9 cellular contexts compared by ENCODE assay signal in the genomic region with DNA sequence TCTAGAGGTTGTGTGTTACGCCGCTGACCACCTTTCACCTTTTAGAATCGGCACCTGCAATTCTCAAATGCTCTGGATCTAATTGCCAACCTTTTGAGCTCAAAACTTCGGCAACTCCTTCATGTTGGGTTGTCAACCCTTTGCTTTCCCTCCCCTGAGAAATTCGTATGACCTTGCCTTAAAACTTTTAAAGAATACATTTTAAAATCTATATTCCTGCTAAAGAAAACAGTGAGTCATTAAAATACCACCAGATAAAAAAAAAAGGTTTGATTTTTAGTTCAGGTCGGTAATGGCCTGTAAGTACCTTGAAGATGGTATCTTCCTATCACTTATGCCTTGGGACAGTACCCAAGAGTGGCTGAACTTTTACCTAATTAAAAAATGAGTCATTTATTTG. TPM values are rescaled to one million over a fixed set of nuclear protein-coding genes. Genes with fewer than 3 reads are reported as not detected.
A peak's percentile ranks its signal among the peaks of the same experiment; 100 is the strongest.
DNase-seq lines count a peak whose midpoint lies in the region; ATAC-seq and TF ChIP-seq lines count a peak whose summit lies in the region.
"Not testable (repeated sequence)": the region's sequence is repeated elsewhere in the genome, so short reads cannot be mapped to it uniquely, and the experiment has no call there.
"Had no signal": no experiment of that assay in that cellular context is flagged by ENCODE, and none has a peak within 500 bp of the region (broad histone marks: within the 10 kb centered on the region; RNA-seq: fewer than 3 reads in every experiment).

No MANE protein-coding gene starts in this region.

- H4K20me1 ChIP-seq in KMS-11 (ENCODE audit: insufficient read depth); osteoblast (ENCODE audit: insufficient read depth, low read length): not testable (repeated sequence)

- peak overlapping the region; percentile 93 for H3K4me3 ChIP-seq in GM06990 (replicated peaks; ENCODE audit: low read depth, low read length)
- H3K4me3 ChIP-seq in KMS-11 (IDR thresholded peaks at IDR 0.05; ENCODE audit: insufficient read depth, low read depth, low read length); osteoblast (ENCODE audit: insufficient read depth, low read length): not testable (repeated sequence)
- peak overlapping the region in 1 of 2 donors; percentile 27 for H3K4me3 ChIP-seq in body of pancreas
- peak overlapping the region; percentile 67 for H3K4me3 ChIP-seq in epithelial cell of proximal tubule (ENCODE audit: low read depth, low read length)
- peak overlapping the region; percentile 43 for H3K4me3 ChIP-seq in kidney epithelial cell (ENCODE audit: low read depth, low read length)
- peak overlapping the region in 3 of 4 donors; percentile 22 to 66 (median 41) for H3K4me3 ChIP-seq in transverse colon

- H3K9me3 Mint-ChIP-seq in activated CD4-positive, alpha-beta T cell treated with anti-CD3 and anti-CD28 coated beads, Interleukin-2, amount 10 ng/mL, durations not matched to agents 24 days and 14 days, result not testable (repeated sequence)

- H3K27ac Mint-ChIP-seq in activated CD4-positive, alpha-beta T cell treated with anti-CD3 and anti-CD28 coated beads, Interleukin-2, amount 10 ng/mL, durations not matched to agents 24 days and 14 days, result peak overlapping the region; percentile 61

- WGBS in body of pancreas, 2 donors, result 13 to 18% methylated on average over 6 of the region's 6 CpGs
- 29 to 50% methylated on average over 6 of the region's 6 CpGs for WGBS in transverse colon (ENCODE audit: low coverage in 1 of 2), 2 donors

- peaks cover 20% of the 10 kb centered on the region for H3K27me3 Mint-ChIP-seq in activated CD4-positive, alpha-beta T cell treated with anti-CD3 and anti-CD28 coated beads, Interleukin-2, amount 10 ng/mL, durations not matched to agents 24 days and 14 days

- TF ChIP-seq EP300 in transverse colon (IDR thresholded peaks at IDR 0.05; ENCODE audit: low read depth), result not testable (repeated sequence)

- H3K4me2 ChIP-seq in KMS-11 (peak overlapping the region; percentile 86), osteoblast (ENCODE audit: insufficient read depth, low read length) (peak overlapping the region; percentile 24)

- in situ Hi-C loops in transverse colon (cut with MboI; ENCODE audit: low pct_ligation_motif_present in 1 of 4, low pct_unique_long_range_greater_than_20kb in 1 of 4, low sequenced_read_pairs in 3 of 4), result not testable (repeated sequence)

- peak overlapping the region; percentile 94 for H3K9ac ChIP-seq in KMS-11

- not testable (repeated sequence) for H3K27me3 ChIP-seq in GM06990 (replicated peaks; ENCODE audit: control insufficient read depth, insufficient read depth, low read length); KMS-11 (ENCODE audit: insufficient read depth, low read depth); body of pancreas; kidney epithelial cell (ENCODE audit: control insufficient read depth, insufficient read depth, low read length); osteoblast (ENCODE audit: insufficient read depth, low read length); transverse colon

- not testable (repeated sequence) for H2AFZ ChIP-seq in KMS-11 (ENCODE audit: low read depth); osteoblast (ENCODE audit: low read length)

- H3K79me2 ChIP-seq in KMS-11 (ENCODE audit: insufficient read depth, low read depth), result peaks cover 69% of the 10 kb centered on the region
- not testable (repeated sequence) for H3K79me2 ChIP-seq in osteoblast (ENCODE audit: insufficient read depth, low read length)

- H3K36me3 Mint-ChIP-seq in activated CD4-positive, alpha-beta T cell treated with anti-CD3 and anti-CD28 coated beads, Interleukin-2, amount 10 ng/mL, durations not matched to agents 24 days and 14 days (ENCODE audit: low read depth), result not testable (repeated sequence)

- not testable (repeated sequence) for H3K9me3 ChIP-seq in body of pancreas; osteoblast (ENCODE audit: low read depth, low read length); transverse colon

- DNase-seq in GM06990 (ENCODE audit: extremely low read depth, insufficient read length); activated CD4-positive, alpha-beta T cell treated with anti-CD3 and anti-CD28 coated beads, Interleukin-2, amount 10 ng/mL, durations not matched to agents 24 days and 14 days; body of pancreas; epithelial cell of proximal tubule (ENCODE audit: low read depth); kidney epithelial cell (ENCODE audit: low read depth); osteoblast (ENCODE audit: insufficient read length, low spot score, missing footprints); transverse colon: not testable (repeated sequence)

- not testable (repeated sequence) for H3K36me3 ChIP-seq in GM06990 (ENCODE audit: control insufficient read depth, insufficient read depth, low read length); KMS-11 (ENCODE audit: insufficient read depth); body of pancreas (replicated peaks in 1 of 2; ENCODE audit: insufficient read depth in 1 of 2, low read depth in 2 of 2); kidney epithelial cell (ENCODE audit: control insufficient read depth, insufficient read depth, low read length); osteoblast (ENCODE audit: insufficient read depth, low read length); transverse colon

- ATAC-seq in body of pancreas, result not testable (repeated sequence)

- not testable (repeated sequence) for TF ChIP-seq POLR2A in body of pancreas (IDR thresholded peaks at IDR 0.05); transverse colon (IDR thresholded peaks at IDR 0.05)

- TF ChIP-seq CTCF in GM06990 (IDR thresholded peaks at IDR 0.05; ENCODE audit: insufficient read depth, low read length, poor library complexity, severe bottlenecking); KMS-11 (conservative IDR thresholded peaks at IDR 0.05; ENCODE audit: low read depth, low read length); body of pancreas (IDR thresholded peaks at IDR 0.05); epithelial cell of proximal tubule (conservative IDR thresholded peaks at IDR 0.05; ENCODE audit: low read depth, low read length); kidney epithelial cell (IDR thresholded peaks at IDR 0.05; ENCODE audit: insufficient read depth, low read length, poor library complexity, severe bottlenecking); osteoblast (IDR thresholded peaks at IDR 0.05; ENCODE audit: extremely low read depth, low read depth, low read length); transverse colon (IDR thresholded peaks at IDR 0.05): not testable (repeated sequence)

- H3K27ac ChIP-seq in KMS-11 (peak overlapping the region; percentile 97), body of pancreas (peak overlapping the region; percentile 21 to 99 (median 64)), transverse colon (peak overlapping the region; percentile 39 to 93 (median 77))
- not testable (repeated sequence) for H3K27ac ChIP-seq in osteoblast (ENCODE audit: low read depth, low read length)

- H3K4me1 Mint-ChIP-seq in activated CD4-positive, alpha-beta T cell treated with anti-CD3 and anti-CD28 coated beads, Interleukin-2, amount 10 ng/mL, durations not matched to agents 24 days and 14 days, result peaks cover 36% of the 10 kb centered on the region

- intact Hi-C loops in activated CD4-positive, alpha-beta T cell treated with anti-CD3 and anti-CD28 coated beads, Interleukin-2, amount 10 ng/mL, durations not matched to agents 24 days and 14 days (cut with micrococcal nuclease), result loop anchor here (2.0 to 5.0 kb wide), 3 partner anchors 46 to 196 kb away; no protein-coding TSS in a partner anchor
- intact Hi-C loops in body of pancreas (cut with DNase I); transverse colon (cut with DNase I; ENCODE audit: low total_unique reads): not testable (repeated sequence)

- H3K4me1 ChIP-seq in KMS-11 (ENCODE audit: low read depth, poor library complexity, severe bottlenecking), result peaks cover 43% of the 10 kb centered on the region
- peaks cover 49% of the 10 kb centered on the region for H3K4me1 ChIP-seq in body of pancreas
- not testable (repeated sequence) for H3K4me1 ChIP-seq in osteoblast (ENCODE audit: insufficient read depth, low read length)
- H3K4me1 ChIP-seq in transverse colon, result peaks cover 0 to 42% (median 14%) of the 10 kb centered on the region in 4 donors

- peak overlapping the region; percentile 89 for H3K4me3 Mint-ChIP-seq in activated CD4-positive, alpha-beta T cell treated with anti-CD3 and anti-CD28 coated beads, Interleukin-2, amount 10 ng/mL, durations not matched to agents 24 days and 14 days

RNA-seq across cellular contexts. Expression of a gene that starts 1.3 kb away (rescaled TPM):
- 10.7 and 13.0 TPM in 2 replicates for total RNA-seq in activated CD4-positive, alpha-beta T cell treated with anti-CD3 and anti-CD28 coated beads, Interleukin-2, amount 10 ng/mL, durations not matched to agents 24 days and 14 days
- 10 to 100 TPM; 79.9 to 99.5 TPM for total RNA-seq in body of pancreas
- total RNA-seq in epithelial cell of proximal tubule, result 33.1 and 42.9 TPM in 2 replicates
- total RNA-seq in kidney epithelial cell, result 41.1 and 42.1 TPM in 2 replicates
- total RNA-seq in osteoblast, result 1.8 and 2.2 TPM in 2 replicates
- total RNA-seq in transverse colon, result 100 to 1,000 TPM; 273 to 667 (median 572) TPM
- total RNA-seq: SJCRH30 had no signal
